In genomic region chr10:69750011-69750373, GRCh38 we compare ENCODE assay signal across 1 cellular context.
TF ChIP-seq lines count a peak whose summit lies in the region.

No MANE protein-coding gene starts in this region.

TF ChIP-seq in H1, 55 proteins besides CTCF, POLR2A, EP300 and RAD21:
- TF ChIP-seq CHD7 (IDR thresholded peaks at IDR 0.05; ENCODE audit: insufficient replicate concordance, low read length), result no peak
- TF ChIP-seq KDM1A (IDR thresholded peaks at IDR 0.05; ENCODE audit: borderline replicate concordance, low read length), result no peak
- no peak for TF ChIP-seq PHF8 (conservative IDR thresholded peaks at IDR 0.05; ENCODE audit: low read depth, low read length)
- no peak for TF ChIP-seq SIX5 (IDR thresholded peaks at IDR 0.05; ENCODE audit: low read depth, low read length)
- no peak for TF ChIP-seq BCL11A (IDR thresholded peaks at IDR 0.05; ENCODE audit: low read depth in 2 of 2, low read length in 2 of 2)
- no peak for TF ChIP-seq SUZ12 (IDR thresholded peaks at IDR 0.05; ENCODE audit: low read length)
- TF ChIP-seq TEAD4 (IDR thresholded peaks at IDR 0.05; ENCODE audit: low read depth, low read length), result no peak
- no peak for TF ChIP-seq JUN (IDR thresholded peaks at IDR 0.05; ENCODE audit: low read depth, low read length)
- TF ChIP-seq TBP (IDR thresholded peaks at IDR 0.05; ENCODE audit: low read depth, low read length), result no peak
- TF ChIP-seq ATF2 (IDR thresholded peaks at IDR 0.05; ENCODE audit: low read length), result no peak
- no peak for TF ChIP-seq RFX5 (IDR thresholded peaks at IDR 0.05; ENCODE audit: borderline replicate concordance, low read depth, low read length)
- TF ChIP-seq NRF1 (IDR thresholded peaks at IDR 0.05; ENCODE audit: low read depth, low read length), result no peak
- no peak for TF ChIP-seq EZH2 (IDR thresholded peaks at IDR 0.05; ENCODE audit: low read depth, low read length, severe bottlenecking)
- TF ChIP-seq MAX (IDR thresholded peaks at IDR 0.05), result no peak
- TF ChIP-seq CBX8 (IDR thresholded peaks at IDR 0.05; ENCODE audit: borderline replicate concordance, low read depth, low read length), result no peak
- no peak for TF ChIP-seq TAF1 (IDR thresholded peaks at IDR 0.05; ENCODE audit: low read depth, low read length)
